In the genomic region with DNA sequence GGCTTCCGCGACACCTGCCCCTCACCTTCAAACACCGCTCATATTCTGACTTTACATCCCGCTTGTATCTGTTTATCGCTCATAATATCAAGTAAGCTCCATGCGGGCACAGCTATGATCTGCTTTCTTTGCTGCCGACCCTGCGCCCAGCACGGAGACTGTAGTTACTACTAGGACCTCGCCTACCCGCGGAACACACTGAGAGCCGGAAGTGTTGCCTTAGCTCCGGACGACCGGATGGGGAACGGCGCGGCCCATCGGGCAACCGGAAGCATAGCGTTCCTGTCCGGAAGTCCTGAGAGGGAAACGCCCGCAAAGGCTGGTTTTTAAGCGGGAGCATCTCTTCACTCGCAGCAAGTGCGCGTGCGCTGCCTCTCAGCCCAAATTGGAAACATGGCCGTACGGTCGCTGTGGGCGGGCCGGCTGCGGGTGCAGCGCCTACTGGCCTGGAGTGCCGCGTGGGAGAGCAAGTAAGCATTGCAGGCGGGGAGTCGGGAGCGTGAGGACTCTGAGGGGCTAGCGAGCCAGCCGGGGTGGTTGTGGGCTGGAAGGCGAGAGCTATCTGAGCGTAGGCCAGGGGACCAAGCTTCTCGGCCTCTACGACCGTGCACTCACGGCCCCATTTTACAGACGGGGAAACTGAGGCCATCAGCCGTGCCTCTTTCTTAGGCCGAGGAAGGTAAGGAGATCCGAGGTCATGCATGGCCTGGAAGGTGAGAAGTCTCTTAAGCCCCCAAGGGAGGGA, we compare ENCODE assay signal across 1 cellular context.
TF ChIP-seq lines count a peak whose summit lies in the region.

A gene with protein sequence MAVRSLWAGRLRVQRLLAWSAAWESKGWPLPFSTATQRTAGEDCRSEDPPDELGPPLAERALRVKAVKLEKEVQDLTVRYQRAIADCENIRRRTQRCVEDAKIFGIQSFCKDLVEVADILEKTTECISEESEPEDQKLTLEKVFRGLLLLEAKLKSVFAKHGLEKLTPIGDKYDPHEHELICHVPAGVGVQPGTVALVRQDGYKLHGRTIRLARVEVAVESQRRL (plus strand): TSS at position 353 of the 745 bp plus-strand sequence. CDS start 41 bp downstream, at position 394.

TF ChIP-seq in HepG2, 621 proteins besides CTCF, POLR2A, EP300 and RAD21 (continued from another document and continues in another):
- TF ChIP-seq KDM5A (IDR thresholded peaks at IDR 0.05; ENCODE audit: borderline replicate concordance, low read length) (peak; percentile 86; the same call in 1 of the 2 replicates), TSC22D2 (CRISPR knock-in tag; IDR thresholded peaks at IDR 0.05; ENCODE audit: borderline replicate concordance) (0 out of 2 replicates have a peak, but pooled peaks have one; percentile 67), MATR3 (CRISPR knock-in tag; IDR thresholded peaks at IDR 0.05) (no peak), HCFC1 (IDR thresholded peaks at IDR 0.05; ENCODE audit: low read depth, low read length) (peak; percentile 69), GABPB1 (CRISPR knock-in tag; IDR thresholded peaks at IDR 0.05) (peak; percentile 98), ZFP36L1 (CRISPR knock-in tag; IDR thresholded peaks at IDR 0.05) (peak; percentile 87), EED (CRISPR knock-in tag; IDR thresholded peaks at IDR 0.05) (no peak), REPIN1 (CRISPR knock-in tag; IDR thresholded peaks at IDR 0.05; ENCODE audit: borderline replicate concordance, low read depth) (peak; percentile 93), ATRX (CRISPR knock-in tag; IDR thresholded peaks at IDR 0.05; ENCODE audit: borderline replicate concordance) (no peak), ZNF335 (CRISPR knock-in tag; IDR thresholded peaks at IDR 0.05) (0 out of 2 replicates have a peak, but pooled peaks have one; percentile 25), HHEX (CRISPR knock-in tag; IDR thresholded peaks at IDR 0.05) (no peak), ZNF558 (CRISPR knock-in tag; IDR thresholded peaks at IDR 0.05; ENCODE audit: borderline replicate concordance) (peak; percentile 19; the same call in 1 of the 2 replicates), ZNF557 (CRISPR knock-in tag; IDR thresholded peaks at IDR 0.05) (0 out of 2 replicates have a peak, but pooled peaks have one; percentile 19), RARG (CRISPR knock-in tag; IDR thresholded peaks at IDR 0.05; ENCODE audit: low read depth) (no peak), ZNF746 (CRISPR knock-in tag; IDR thresholded peaks at IDR 0.05) (no peak; the same call in 1 of the 2 replicates), ZNF761 (CRISPR knock-in tag; conservative IDR thresholded peaks at IDR 0.05) (0 out of 2 replicates have a peak, but pooled peaks have one; percentile 48), IRF9 (CRISPR knock-in tag; IDR thresholded peaks at IDR 0.05; ENCODE audit: borderline replicate concordance) (peak; percentile 34), ZNF337 (CRISPR knock-in tag; IDR thresholded peaks at IDR 0.05; ENCODE audit: borderline replicate concordance, low read depth) (0 out of 2 replicates have a peak, but pooled peaks have one; percentile 89), CREM (IDR thresholded peaks at IDR 0.05) (peak; percentile 61), CREM (CRISPR knock-in tag; IDR thresholded peaks at IDR 0.05) (no peak), ZNF124 (CRISPR knock-in tag; IDR thresholded peaks at IDR 0.05) (peak; percentile 60; the same call in 1 of the 2 replicates), SATB2 (CRISPR knock-in tag; IDR thresholded peaks at IDR 0.05) (peak; percentile 47), GFI1 (CRISPR knock-in tag; IDR thresholded peaks at IDR 0.05; ENCODE audit: borderline replicate concordance) (peak; percentile 69; the same call in 1 of the 2 replicates), MED8 (CRISPR knock-in tag; IDR thresholded peaks at IDR 0.05; ENCODE audit: insufficient replicate concordance) (peak; percentile 48), ZSCAN25 (CRISPR knock-in tag; IDR thresholded peaks at IDR 0.05) (peak; percentile 69), MEIS1 (CRISPR knock-in tag; IDR thresholded peaks at IDR 0.05; ENCODE audit: borderline replicate concordance) (peak; percentile 53; the same call in 1 of the 2 replicates), SP1 (IDR thresholded peaks at IDR 0.05) (no peak), SP1 (CRISPR knock-in tag; IDR thresholded peaks at IDR 0.05) (no peak), ZNF792 (CRISPR knock-in tag; IDR thresholded peaks at IDR 0.05) (peak; percentile 59; the same call in 1 of the 2 replicates), ZBTB1 (CRISPR knock-in tag; IDR thresholded peaks at IDR 0.05; ENCODE audit: borderline replicate concordance) (no peak), ZNF225 (CRISPR knock-in tag; IDR thresholded peaks at IDR 0.05) (0 out of 2 replicates have a peak, but pooled peaks have one; percentile 6), TRIM22 (IDR thresholded peaks at IDR 0.05) (no peak), ZNF839 (CRISPR knock-in tag; IDR thresholded peaks at IDR 0.05; ENCODE audit: borderline replicate concordance) (no peak; the same call in 1 of the 2 replicates), HNRNPLL (IDR thresholded peaks at IDR 0.05; ENCODE audit: low read depth, low read length, poor library complexity, severe bottlenecking) (peak; percentile 79), ZNF354B (CRISPR knock-in tag; IDR thresholded peaks at IDR 0.05) (peak; percentile 78; the same call in 1 of the 2 replicates), ATF7-NPFF (CRISPR knock-in tag; IDR thresholded peaks at IDR 0.05; ENCODE audit: low read depth) (peak; percentile 56; the same call in 1 of the 2 replicates), ZNF292 (CRISPR knock-in tag; IDR thresholded peaks at IDR 0.05; ENCODE audit: borderline replicate concordance, low read depth) (no peak), ZNF639 (CRISPR knock-in tag; conservative IDR thresholded peaks at IDR 0.05) (peak; percentile 81), PHF5A (CRISPR knock-in tag; IDR thresholded peaks at IDR 0.05; ENCODE audit: low read depth, unreplicated experiment) (no peak)
- TF ChIP-seq, protein P1, sequence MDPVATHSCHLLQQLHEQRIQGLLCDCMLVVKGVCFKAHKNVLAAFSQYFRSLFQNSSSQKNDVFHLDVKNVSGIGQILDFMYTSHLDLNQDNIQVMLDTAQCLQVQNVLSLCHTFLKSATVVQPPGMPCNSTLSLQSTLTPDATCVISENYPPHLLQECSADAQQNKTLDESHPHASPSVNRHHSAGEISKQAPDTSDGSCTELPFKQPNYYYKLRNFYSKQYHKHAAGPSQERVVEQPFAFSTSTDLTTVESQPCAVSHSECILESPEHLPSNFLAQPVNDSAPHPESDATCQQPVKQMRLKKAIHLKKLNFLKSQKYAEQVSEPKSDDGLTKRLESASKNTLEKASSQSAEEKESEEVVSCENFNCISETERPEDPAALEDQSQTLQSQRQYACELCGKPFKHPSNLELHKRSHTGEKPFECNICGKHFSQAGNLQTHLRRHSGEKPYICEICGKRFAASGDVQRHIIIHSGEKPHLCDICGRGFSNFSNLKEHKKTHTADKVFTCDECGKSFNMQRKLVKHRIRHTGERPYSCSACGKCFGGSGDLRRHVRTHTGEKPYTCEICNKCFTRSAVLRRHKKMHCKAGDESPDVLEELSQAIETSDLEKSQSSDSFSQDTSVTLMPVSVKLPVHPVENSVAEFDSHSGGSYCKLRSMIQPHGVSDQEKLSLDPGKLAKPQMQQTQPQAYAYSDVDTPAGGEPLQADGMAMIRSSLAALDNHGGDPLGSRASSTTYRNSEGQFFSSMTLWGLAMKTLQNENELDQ (CRISPR knock-in tag; IDR thresholded peaks at IDR 0.05; ENCODE audit: borderline replicate concordance): no peak
- TF ChIP-seq, protein P2, sequence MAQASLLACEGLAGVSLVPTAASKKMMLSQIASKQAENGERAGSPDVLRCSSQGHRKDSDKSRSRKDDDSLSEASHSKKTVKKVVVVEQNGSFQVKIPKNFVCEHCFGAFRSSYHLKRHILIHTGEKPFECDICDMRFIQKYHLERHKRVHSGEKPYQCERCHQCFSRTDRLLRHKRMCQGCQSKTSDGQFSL (CRISPR knock-in tag; IDR thresholded peaks at IDR 0.05): no peak
- TF ChIP-seq, protein P3, sequence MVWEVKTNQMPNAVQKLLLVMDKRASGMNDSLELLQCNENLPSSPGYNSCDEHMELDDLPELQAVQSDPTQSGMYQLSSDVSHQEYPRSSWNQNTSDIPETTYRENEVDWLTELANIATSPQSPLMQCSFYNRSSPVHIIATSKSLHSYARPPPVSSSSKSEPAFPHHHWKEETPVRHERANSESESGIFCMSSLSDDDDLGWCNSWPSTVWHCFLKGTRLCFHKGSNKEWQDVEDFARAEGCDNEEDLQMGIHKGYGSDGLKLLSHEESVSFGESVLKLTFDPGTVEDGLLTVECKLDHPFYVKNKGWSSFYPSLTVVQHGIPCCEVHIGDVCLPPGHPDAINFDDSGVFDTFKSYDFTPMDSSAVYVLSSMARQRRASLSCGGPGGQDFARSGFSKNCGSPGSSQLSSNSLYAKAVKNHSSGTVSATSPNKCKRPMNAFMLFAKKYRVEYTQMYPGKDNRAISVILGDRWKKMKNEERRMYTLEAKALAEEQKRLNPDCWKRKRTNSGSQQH (CRISPR knock-in tag; IDR thresholded peaks at IDR 0.05; ENCODE audit: low read depth): peak; percentile 21; the same call in 1 of the 2 replicates
- TF ChIP-seq, protein P4, sequence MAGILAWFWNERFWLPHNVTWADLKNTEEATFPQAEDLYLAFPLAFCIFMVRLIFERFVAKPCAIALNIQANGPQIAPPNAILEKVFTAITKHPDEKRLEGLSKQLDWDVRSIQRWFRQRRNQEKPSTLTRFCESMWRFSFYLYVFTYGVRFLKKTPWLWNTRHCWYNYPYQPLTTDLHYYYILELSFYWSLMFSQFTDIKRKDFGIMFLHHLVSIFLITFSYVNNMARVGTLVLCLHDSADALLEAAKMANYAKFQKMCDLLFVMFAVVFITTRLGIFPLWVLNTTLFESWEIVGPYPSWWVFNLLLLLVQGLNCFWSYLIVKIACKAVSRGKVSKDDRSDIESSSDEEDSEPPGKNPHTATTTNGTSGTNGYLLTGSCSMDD (CRISPR knock-in tag; IDR thresholded peaks at IDR 0.05): no peak
- TF ChIP-seq, protein P5, sequence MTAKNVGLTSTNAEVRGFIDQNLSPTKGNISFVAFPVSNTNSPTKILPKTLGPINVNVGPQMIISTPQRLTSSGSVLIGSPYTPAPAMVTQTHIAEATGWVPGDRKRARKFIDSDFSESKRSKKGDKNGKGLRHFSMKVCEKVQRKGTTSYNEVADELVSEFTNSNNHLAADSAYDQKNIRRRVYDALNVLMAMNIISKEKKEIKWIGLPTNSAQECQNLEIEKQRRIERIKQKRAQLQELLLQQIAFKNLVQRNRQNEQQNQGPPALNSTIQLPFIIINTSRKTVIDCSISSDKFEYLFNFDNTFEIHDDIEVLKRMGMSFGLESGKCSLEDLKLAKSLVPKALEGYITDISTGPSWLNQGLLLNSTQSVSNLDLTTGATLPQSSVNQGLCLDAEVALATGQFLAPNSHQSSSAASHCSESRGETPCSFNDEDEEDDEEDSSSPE (CRISPR knock-in tag; IDR thresholded peaks at IDR 0.05): peak; percentile 86; the same call in 1 of the 2 replicates
- TF ChIP-seq, protein P6, sequence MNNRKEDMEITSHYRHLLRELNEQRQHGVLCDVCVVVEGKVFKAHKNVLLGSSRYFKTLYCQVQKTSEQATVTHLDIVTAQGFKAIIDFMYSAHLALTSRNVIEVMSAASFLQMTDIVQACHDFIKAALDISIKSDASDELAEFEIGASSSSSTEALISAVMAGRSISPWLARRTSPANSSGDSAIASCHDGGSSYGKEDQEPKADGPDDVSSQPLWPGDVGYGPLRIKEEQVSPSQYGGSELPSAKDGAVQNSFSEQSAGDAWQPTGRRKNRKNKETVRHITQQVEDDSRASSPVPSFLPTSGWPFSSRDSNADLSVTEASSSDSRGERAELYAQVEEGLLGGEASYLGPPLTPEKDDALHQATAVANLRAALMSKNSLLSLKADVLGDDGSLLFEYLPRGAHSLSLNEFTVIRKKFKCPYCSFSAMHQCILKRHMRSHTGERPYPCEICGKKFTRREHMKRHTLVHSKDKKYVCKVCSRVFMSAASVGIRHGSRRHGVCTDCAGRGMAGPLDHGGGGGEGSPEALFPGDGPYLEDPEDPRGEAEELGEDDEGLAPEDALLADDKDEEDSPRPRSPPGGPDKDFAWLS (CRISPR knock-in tag; IDR thresholded peaks at IDR 0.05; ENCODE audit: borderline replicate concordance): no peak
- TF ChIP-seq, protein P7, sequence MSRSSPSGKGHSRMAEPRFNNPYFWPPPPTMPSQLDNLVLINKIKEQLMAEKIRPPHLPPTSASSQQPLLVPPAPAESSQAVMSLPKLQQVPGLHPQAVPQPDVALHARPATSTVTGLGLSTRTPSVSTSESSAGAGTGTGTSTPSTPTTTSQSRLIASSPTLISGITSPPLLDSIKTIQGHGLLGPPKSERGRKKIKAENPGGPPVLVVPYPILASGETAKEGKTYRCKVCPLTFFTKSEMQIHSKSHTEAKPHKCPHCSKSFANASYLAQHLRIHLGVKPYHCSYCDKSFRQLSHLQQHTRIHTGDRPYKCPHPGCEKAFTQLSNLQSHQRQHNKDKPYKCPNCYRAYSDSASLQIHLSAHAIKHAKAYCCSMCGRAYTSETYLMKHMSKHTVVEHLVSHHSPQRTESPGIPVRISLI (CRISPR knock-in tag; IDR thresholded peaks at IDR 0.05; ENCODE audit: borderline replicate concordance): no peak; the same call in 1 of the 2 replicates
- TF ChIP-seq, protein P8, sequence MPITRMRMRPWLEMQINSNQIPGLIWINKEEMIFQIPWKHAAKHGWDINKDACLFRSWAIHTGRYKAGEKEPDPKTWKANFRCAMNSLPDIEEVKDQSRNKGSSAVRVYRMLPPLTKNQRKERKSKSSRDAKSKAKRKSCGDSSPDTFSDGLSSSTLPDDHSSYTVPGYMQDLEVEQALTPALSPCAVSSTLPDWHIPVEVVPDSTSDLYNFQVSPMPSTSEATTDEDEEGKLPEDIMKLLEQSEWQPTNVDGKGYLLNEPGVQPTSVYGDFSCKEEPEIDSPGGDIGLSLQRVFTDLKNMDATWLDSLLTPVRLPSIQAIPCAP (CRISPR knock-in tag; IDR thresholded peaks at IDR 0.05; ENCODE audit: low read depth): no peak
